In genomic region chr7:11689096-11689495, GRCh38 we compare ENCODE assay signal across 35 cellular contexts.
DNase-seq lines count a peak whose midpoint lies in the region; ATAC-seq, FAIRE-seq and TF ChIP-seq lines count a peak whose summit lies in the region.
"Had no signal": no experiment of that assay in that cellular context is flagged by ENCODE, and none has a peak within 500 bp of the region (broad histone marks: within the 10 kb centered on the region; RNA-seq: fewer than 3 reads in every experiment).

No MANE protein-coding gene starts in this region.

- no peak for FAIRE-seq in GM12878 (lab: Jason Lieb, UNC)
- FAIRE-seq: GM12891, islet of Langerhans, pancreas had no signal

- H3K27ac ChIP-seq in BLaER1, result peak overlapping the region; percentile 32; the same call in 1 of the 2 replicates
- H3K27ac ChIP-seq in GM12878 (ENCODE audit: control insufficient read depth, insufficient read depth), result no peak overlapping the region
- H3K27ac ChIP-seq in psoas muscle, result no peak overlapping the region
- H3K27ac ChIP-seq: body of pancreas, KMS-11, neural progenitor cell, pancreas, stomach, uterus had no signal

- SMC1A ChIA-PET in GM12878 (lab: Charles Lee; ENCODE audit: uncharacterized antibody, unreplicated experiment), result no interaction called here

- TF ChIP-seq RAD21 in GM12878 (IDR thresholded peaks at IDR 0.05; ENCODE audit: insufficient read depth, low read depth, low read length), result no peak

- H3K9me2 ChIP-seq in Loucy (replicated peaks; ENCODE audit: low read depth, low read length), result no peaks in the 10 kb centered on the region

- RAD21 ChIA-PET in GM12878 (lab: Charles Lee; ENCODE audit: unreplicated experiment), result no interaction called here

- 5% methylated on average over 2 of the region's 2 CpGs for WGBS in GM12878 (ENCODE audit: insufficient coverage, insufficient replicate concordance, low lambda C conversion rate, missing lambda C conversion rate)
- WGBS in psoas muscle, 3 donors, result 37 to 58% (median 51%) methylated on average over 2 of the region's 2 CpGs

- no TSS peak for BruUV-seq in GM12878 (replicated peaks; lab: Mats Ljungman, UMichigan)

- H3K4me2 ChIP-seq in BLaER1, result peak overlapping the region; percentile 28
- peak overlapping the region; percentile 64 for H3K4me2 ChIP-seq in Loucy (ENCODE audit: low read depth, low read length, poor library complexity, severe bottlenecking)
- no peak overlapping the region for H3K4me2 ChIP-seq in GM12878 (ENCODE audit: control insufficient read depth, insufficient read depth)
- H3K4me2 ChIP-seq: KMS-11, neural progenitor cell, smooth muscle cell had no signal

- H3K9me3 ChIP-seq in BLaER1 (peaks cover 10% of the 10 kb centered on the region; the same call in 1 of the 2 replicates), Loucy (ENCODE audit: insufficient read depth, low read depth, low read length) (peaks cover 8% of the 10 kb centered on the region; the same call in 1 of the 2 replicates), GM12878 (replicated peaks; ENCODE audit: control insufficient read depth, insufficient read depth, low read length) (no peaks in the 10 kb centered on the region), psoas muscle (peaks cover 15% of the 10 kb centered on the region)
- H3K9me3 ChIP-seq: BE2C, body of pancreas, pancreas had no signal

- peak; percentile 69 for DNase-seq in NCI-H748 (lab: John Stamatoyannopoulos, UW; ENCODE audit: unreplicated experiment)
- no peak for DNase-seq in GM12878 (ENCODE audit: low read depth, low spot score)
- DNase-seq in psoas muscle, result no peak
- DNase-seq in NCI-H2029 (lab: John Stamatoyannopoulos, UW), result no peak
- DNase-seq: ACHN; activated CD4-positive, alpha-beta T cell treated with anti-CD3 and anti-CD28 coated beads for 36 hours; activated CD8-positive, alpha-beta memory T cell treated with anti-CD3 and anti-CD28 coated beads, Interleukin-2, amount 50 U/mL, for 48 hours; activated CD8-positive, alpha-beta T cell treated with anti-CD3 and anti-CD28 coated beads for 36 hours; activated naive CD4-positive, alpha-beta T cell treated with anti-CD3 and anti-CD28 coated beads for 36 hours; BE2C; body of pancreas; effector memory CD8-positive, alpha-beta T cell; foreskin fibroblast; H7; head of caudate nucleus; mesendoderm; NCI-H1092; NCI-H2029 treated with DMSO at 0.1 percent for 48 hours; NCI-H345; NCI-H82; pancreas; right cardiac atrium; SHP77; stomach; uterus had no signal

- ATAC-seq in GM12878 (peak; percentile 21; the same call in 1 of the 3 replicates), psoas muscle (no peak), HG03139 (IDR thresholded peaks at IDR 0.05; ENCODE audit: unreplicated experiment) (no peak), GM21526 (IDR thresholded peaks at IDR 0.05; ENCODE audit: low FRiP score, unreplicated experiment) (no peak)
- ATAC-seq: activated CD4-positive, alpha-beta T cell treated with anti-CD3 and anti-CD28 coated beads for 36 hours; activated CD8-positive, alpha-beta T cell treated with anti-CD3 and anti-CD28 coated beads for 36 hours; body of pancreas; effector memory CD8-positive, alpha-beta T cell; left lobe of liver; pancreas; right cardiac atrium had no signal

- H3K9ac ChIP-seq in BLaER1 (no peak overlapping the region), Loucy (ENCODE audit: low read depth, low read length, poor library complexity, severe bottlenecking) (no peak overlapping the region), GM12878 (ENCODE audit: control insufficient read depth, insufficient read depth, low read length) (no peak overlapping the region)
- H3K9ac ChIP-seq: KMS-11, neural progenitor cell had no signal

- H3K4me3 ChIP-seq in BLaER1 (no peak overlapping the region), Loucy (ENCODE audit: low read length, poor library complexity, severe bottlenecking) (no peak overlapping the region), GM12878 (no peak overlapping the region), psoas muscle (no peak overlapping the region)
- H3K4me3 ChIP-seq: body of pancreas, neural progenitor cell, pancreas, smooth muscle cell, stomach, uterus had no signal

- no peaks in the 10 kb centered on the region for H3F3A ChIP-seq in Loucy (ENCODE audit: low read depth)

- no peak for TF ChIP-seq EP300 in GM12878 (IDR thresholded peaks at IDR 0.05; ENCODE audit: borderline replicate concordance in 1 of 2, control insufficient read depth in 1 of 2, low read depth in 2 of 2, low read length in 2 of 2)

- TF ChIP-seq CTCF in Loucy (conservative IDR thresholded peaks at IDR 0.05; ENCODE audit: low read length) (no peak), GM12878 (IDR thresholded peaks at IDR 0.05 in 2 of 3, conservative IDR thresholded peaks at IDR 0.05 in 1 of 3; ENCODE audit: control insufficient read depth in 2 of 3, extremely low read depth in 1 of 3, insufficient read depth in 1 of 3, low read depth in 3 of 3, low read length in 3 of 3) (no peak), psoas muscle (IDR thresholded peaks at IDR 0.05) (no peak)

- peak overlapping the region; percentile 83 for H2AFZ ChIP-seq in Loucy (ENCODE audit: low read length)
- H2AFZ ChIP-seq in GM12878 (ENCODE audit: control insufficient read depth, low read depth, low read length), result no peak overlapping the region
- H2AFZ ChIP-seq: neural progenitor cell had no signal

- POLR2A ChIA-PET in GM12878 (lab: Charles Lee), result interaction anchor here (0.8 kb wide), 1 partner anchor 59 kb away, joined by 3 read pairs; no protein-coding TSS in a partner anchor

- H3K4me1 ChIP-seq in BLaER1 (peaks cover 30% of the 10 kb centered on the region), Loucy (ENCODE audit: insufficient read depth, low read length, poor library complexity, severe bottlenecking) (peaks cover 17% of the 10 kb centered on the region), GM12878 (ENCODE audit: control insufficient read depth, insufficient read depth, low read length) (no peaks in the 10 kb centered on the region), psoas muscle (no peaks in the 10 kb centered on the region)
- H3K4me1 ChIP-seq: BE2C, body of pancreas, neural progenitor cell, pancreas, stomach, uterus had no signal

- CTCF ChIA-PET in GM12878 (lab: Yijun Ruan, JAX), result no interaction called here

- H3K27me3 ChIP-seq in BLaER1 (no peaks in the 10 kb centered on the region), Loucy (ENCODE audit: insufficient read depth, low read length, poor library complexity, severe bottlenecking) (no peaks in the 10 kb centered on the region), GM12878 (replicated peaks in 1 of 2; ENCODE audit: control insufficient read depth in 2 of 2, insufficient read depth in 2 of 2, low read length in 1 of 2) (no peaks in the 10 kb centered on the region), psoas muscle (ENCODE audit: insufficient read depth in 3 of 3, low read length in 2 of 3) (no peaks in the 10 kb centered on the region)
- H3K27me3 ChIP-seq: BE2C, body of pancreas, neural progenitor cell, pancreas, stomach, uterus had no signal

- no peak for TF ChIP-seq POLR2A in GM12878 (IDR thresholded peaks at IDR 0.05; ENCODE audit: low read depth, low read length)

- in situ Hi-C loops in GM12878 (cut with MboI), result no loop called here

- H3K36me3 ChIP-seq in BLaER1 (no peaks in the 10 kb centered on the region), Loucy (ENCODE audit: insufficient read depth, low read length) (no peaks in the 10 kb centered on the region), GM12878 (ENCODE audit: control insufficient read depth in 2 of 2, insufficient read depth in 2 of 2, low read length in 1 of 2) (no peaks in the 10 kb centered on the region), psoas muscle (ENCODE audit: insufficient read depth in 1 of 2, low read depth in 1 of 2) (no peaks in the 10 kb centered on the region)
- H3K36me3 ChIP-seq: BE2C, neural progenitor cell, pancreas, stomach, uterus had no signal

- H4K20me1 ChIP-seq in BLaER1 (no peaks in the 10 kb centered on the region), Loucy (ENCODE audit: insufficient read depth, low read length, poor library complexity, severe bottlenecking) (no peaks in the 10 kb centered on the region), GM12878 (ENCODE audit: control insufficient read depth, insufficient read depth) (no peaks in the 10 kb centered on the region)

- H3K79me2 ChIP-seq in Loucy (ENCODE audit: insufficient read depth, low read length), result no peaks in the 10 kb centered on the region
- H3K79me2 ChIP-seq in GM12878 (ENCODE audit: control insufficient read depth, insufficient read depth, low read length), result no peaks in the 10 kb centered on the region

- intact Hi-C loops in GM12878 (cut with micrococcal nuclease; ENCODE audit: unreplicated experiment) (no loop called here), psoas muscle (cut with DNase I) (loop anchor here in 1 of 2 donors (10.0 kb wide), 1 partner anchor 1976 kb away; no protein-coding TSS in a partner anchor)

TF ChIP-seq in GM12878, 131 proteins besides CTCF, POLR2A, EP300 and RAD21:
- no peak for TF ChIP-seq ASH2L (IDR thresholded peaks at IDR 0.05; ENCODE audit: borderline replicate concordance, low read depth)
- TF ChIP-seq ATF3 (IDR thresholded peaks at IDR 0.05; ENCODE audit: borderline replicate concordance, extremely low read depth, low read depth, low read length), result no peak
- TF ChIP-seq RELA (IDR thresholded peaks at IDR 0.05; ENCODE audit: borderline replicate concordance, partially characterized antibody), result no peak
